ENCODE assay signal across 8 cellular contexts in the genomic region with DNA sequence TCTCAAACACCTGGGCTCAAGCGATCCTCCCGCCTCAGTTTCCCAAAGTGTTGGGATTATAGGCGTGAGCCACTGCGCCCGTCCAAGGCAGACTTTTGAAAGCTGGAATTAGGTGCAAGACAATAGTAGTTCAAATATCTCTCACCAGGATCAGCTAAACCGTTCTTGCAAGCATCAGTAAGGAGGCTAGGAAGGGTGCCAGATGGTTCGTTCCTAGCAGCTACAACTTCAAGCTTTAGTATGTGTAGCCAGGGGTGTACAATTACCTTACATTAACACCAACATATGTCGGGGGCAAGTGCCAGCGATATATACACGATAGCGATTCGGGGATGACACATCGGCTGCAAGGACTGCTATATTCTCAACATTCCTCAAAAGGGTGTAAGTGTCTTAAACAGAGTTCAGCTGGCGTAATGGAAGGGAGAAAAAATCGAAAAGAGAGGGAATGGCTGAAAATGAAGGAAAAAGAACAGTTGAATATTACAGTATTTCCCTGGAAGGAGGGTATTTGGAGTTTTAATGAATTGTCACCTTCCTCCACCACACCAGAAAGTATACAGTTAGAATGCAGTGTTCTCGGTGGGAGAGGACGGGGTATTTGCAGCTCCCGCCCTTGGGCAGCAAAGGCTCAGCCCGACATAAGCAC. TPM values are rescaled to one million over a fixed set of nuclear protein-coding genes. Genes with fewer than 3 reads are reported as not detected.
A peak's percentile ranks its signal among the peaks of the same experiment; 100 is the strongest.
DNase-seq lines count a peak whose midpoint lies in the region.

No MANE protein-coding gene starts in this region.

- H3K4me1 ChIP-seq in HUES64 (ENCODE audit: insufficient read depth, low read length) = no peaks in the 10 kb centered on the region

- peak overlapping the region; percentile 71 for H3K9ac ChIP-seq in HUES64 (ENCODE audit: low read depth, low read length)

- H3K4me3 ChIP-seq in HUES64 (ENCODE audit: low read length) (peak overlapping the region; percentile 84), skeletal muscle cell (ENCODE audit: low read depth, low read length) (peak overlapping the region; percentile 94)

- H3K27ac ChIP-seq in HUES64 (ENCODE audit: low read depth, low read length) (no peak overlapping the region), adipose tissue (ENCODE audit: low read depth, low read length) (peak overlapping the region; percentile 35)

- H3K9me3 ChIP-seq in HUES64 (ENCODE audit: insufficient read depth, low read depth, low read length) = no peaks in the 10 kb centered on the region

- 52% methylated on average over 19 of the region's 19 CpGs for WGBS in HUES64
- 17 to 33% (median 27%) methylated on average over 19 of the region's 19 CpGs for WGBS in adipose tissue, 3 donors

- H3K27me3 ChIP-seq in HUES64 (ENCODE audit: insufficient read depth, low read length) = peaks cover 17% of the 10 kb centered on the region; the same call in 1 of the 2 replicates

- DNase-seq in DMS53 (lab: John Stamatoyannopoulos, UW) (peak; percentile 42), DMS53 treated with DMSO at 0.1 percent for 48 hours (lab: John Stamatoyannopoulos, UW; ENCODE audit: unreplicated experiment) (no peak), hepatic stellate cell (ENCODE audit: low spot score) (peak; percentile 71), skeletal muscle cell (ENCODE audit: low read depth) (no peak), NCI-H510A (lab: John Stamatoyannopoulos, UW) (no peak)
- no peak for DNase-seq in NK-92 treated with Interleukin-12 subunit alpha and Interleukin-12 subunit beta, amount 100 ng/mL, for 24 hours (lab: John Stamatoyannopoulos, UW)

- no peaks in the 10 kb centered on the region for H3K36me3 ChIP-seq in HUES64 (ENCODE audit: insufficient read depth, low read length)

RNA-seq across cellular contexts. Expression of gene LIMA1, which starts 0.6 kb away (rescaled TPM):
- 30.7 TPM for polyA plus RNA-seq in HUES64 (2013, experiment 1 of 2)
- 30.7 TPM for polyA plus RNA-seq in HUES64 (2013, experiment 2 of 2)
- polyA plus RNA-seq in adipose tissue = 100 to 1,000 TPM in 2 of 3 donors, 10 to 100 TPM in 1; 15.9 to 134 (median 108) TPM

Comparison
In these comparisons a context has a peak if more than half of its experiments do, and no peak if none do; other contexts are left out.
1. DNase-seq: peak in DMS53 (single experiment) and hepatic stellate cell (single experiment); none in DMS53 treated with DMSO at 0.1 percent for 48 hours (single experiment), skeletal muscle cell (single experiment), NCI-H510A (single experiment) and NK-92 treated with Interleukin-12 subunit alpha and Interleukin-12 subunit beta, amount 100 ng/mL, for 24 hours (single experiment).